Comparison of ENCODE assay signal across 15 cellular contexts in genomic region chr10:12658526-12658925, GRCh38.
A peak's percentile ranks its signal among the peaks of the same experiment; 100 is the strongest.
DNase-seq lines count a peak whose midpoint lies in the region; ATAC-seq, FAIRE-seq and TF ChIP-seq lines count a peak whose summit lies in the region.
"Had no signal": no experiment of that assay in that cellular context is flagged by ENCODE, and none has a peak within 500 bp of the region (broad histone marks: within the 10 kb centered on the region; RNA-seq: fewer than 3 reads in every experiment).

No MANE protein-coding gene starts in this region.

- TF ChIP-seq POLR2A in HepG2 (IDR thresholded peaks at IDR 0.05; ENCODE audit: insufficient read depth in 1 of 2, low read depth in 2 of 2, low read length in 2 of 2) = no peak

- no peak overlapping the region for H3K4me3 Mint-ChIP-seq in mesothelial cell of epicardium
- H3K4me3 Mint-ChIP-seq: CD14-positive monocyte; CD4-positive, alpha-beta memory T cell had no signal

- in situ Hi-C loops in HepG2 (cut with HindIII; ENCODE audit: extremely low pct_ligation_motif_present, low pct_unique_long_range_greater_than_20kb) = loop anchor here (10.0 kb wide), 1 partner anchor 394 kb away; no protein-coding TSS in a partner anchor

- H2BK5ac ChIP-seq in mesenchymal stem cell (ENCODE audit: low read depth, low read length, poor library complexity, severe bottlenecking) (no peak overlapping the region), neuronal stem cell (ENCODE audit: low read length) (no peak overlapping the region)

- H2AFZ ChIP-seq in HepG2 (ENCODE audit: low read length) (no peak overlapping the region), mesenchymal stem cell (ENCODE audit: low read depth, low read length) (no peak overlapping the region), neuronal stem cell (ENCODE audit: low read length) (no peak overlapping the region)

- no peak overlapping the region for H3K4me3 ChIP-seq in liver (ENCODE audit: low read depth in 1 of 3, low read length in 3 of 3)
- H3K4me3 ChIP-seq in HepG2 (replicated peaks in 1 of 3; ENCODE audit: insufficient read depth in 1 of 3, low read depth in 2 of 3, low read length in 3 of 3) = no peak overlapping the region
- H3K4me3 ChIP-seq in mesenchymal stem cell (ENCODE audit: insufficient read depth in 1 of 2, low read depth in 1 of 2, low read length in 2 of 2) = no peak overlapping the region
- H3K4me3 ChIP-seq in neuronal stem cell (ENCODE audit: low read length in 2 of 2) = no peak overlapping the region
- H3K4me3 ChIP-seq: BLaER1, HAP-1 had no signal

- H3K9me3 ChIP-seq in liver (ENCODE audit: control insufficient read depth in 4 of 4, low read length in 3 of 4) = no peaks in the 10 kb centered on the region
- H3K9me3 ChIP-seq in HepG2 (ENCODE audit: low read length) = no peaks in the 10 kb centered on the region
- peaks cover 7% of the 10 kb centered on the region for H3K9me3 ChIP-seq in mesenchymal stem cell (ENCODE audit: control insufficient read depth, low read length)
- peaks cover 0 to 1% of the 10 kb centered on the region in 2 donors for H3K9me3 ChIP-seq in neuronal stem cell (replicated peaks in 1 of 2; ENCODE audit: control insufficient read depth in 2 of 2, insufficient read depth in 1 of 2, low read depth in 1 of 2, low read length in 2 of 2)

- H3K4me1 Mint-ChIP-seq in mesothelial cell of epicardium = no peaks in the 10 kb centered on the region
- H3K4me1 Mint-ChIP-seq: CD14-positive monocyte had no signal

- H4K91ac ChIP-seq in mesenchymal stem cell (ENCODE audit: low read length) (no peak overlapping the region), neuronal stem cell (ENCODE audit: low read depth, low read length, poor library complexity) (no peak overlapping the region)

- TF ChIP-seq CTCF in liver (IDR thresholded peaks at IDR 0.05; ENCODE audit: low read depth, low read length, missing input control) (no peak), HepG2 (CRISPR knock-in tag; IDR thresholded peaks at IDR 0.05) (no peak), mesothelial cell of epicardium (IDR thresholded peaks at IDR 0.05; ENCODE audit: unreplicated experiment) (no peak)

- DNase-seq in HepG2 (ENCODE audit: low spot score) = no peak
- no peak for DNase-seq in mesenchymal stem cell
- no peak for DNase-seq in neuronal stem cell (ENCODE audit: low spot score)
- DNase-seq in glomerular visceral epithelial cell (ENCODE audit: extremely low spot score) = no peak
- no peak for DNase-seq in activated gamma-delta T cell treated with Interleukin-2 at 50 U/mL for 16 hours
- DNase-seq in mesothelial cell of epicardium (ENCODE audit: low spot score in 2 of 2, unreplicated experiment in 2 of 2) = no peak
- DNase-seq: 8988T; CD4-positive, alpha-beta memory T cell; DMS153; DMS79; GDM1 had no signal

- H3K36me3 ChIP-seq in liver (ENCODE audit: control insufficient read depth in 4 of 4, insufficient read depth in 3 of 4, low read depth in 1 of 4, low read length in 3 of 4) (no peaks in the 10 kb centered on the region), HepG2 (replicated peaks in 1 of 2; ENCODE audit: control insufficient read depth in 1 of 2, insufficient read depth in 2 of 2, low read length in 2 of 2) (no peaks in the 10 kb centered on the region), mesenchymal stem cell (ENCODE audit: control insufficient read depth in 1 of 2, insufficient read depth in 2 of 2, low read depth in 1 of 2, low read length in 2 of 2) (peaks cover 0 to 3% of the 10 kb centered on the region in 2 experiments), neuronal stem cell (replicated peaks in 1 of 2; ENCODE audit: control insufficient read depth in 2 of 2, insufficient read depth in 2 of 2, low read length in 2 of 2) (no peaks in the 10 kb centered on the region)
- H3K36me3 ChIP-seq: HAP-1 had no signal

- no peak for ATAC-seq in HepG2

- no peak overlapping the region for H3K4ac ChIP-seq in mesenchymal stem cell (ENCODE audit: low read depth in 1 of 2, low read length in 2 of 2)
- H3K4ac ChIP-seq in neuronal stem cell (ENCODE audit: low read length) = no peak overlapping the region

- no peak overlapping the region for H2BK120ac ChIP-seq in mesenchymal stem cell (ENCODE audit: low read depth, low read length)
- H2BK120ac ChIP-seq in neuronal stem cell (ENCODE audit: low read depth, low read length) = no peak overlapping the region

- H4K8ac ChIP-seq in mesenchymal stem cell (ENCODE audit: low read length) (peak overlapping the region; percentile 71), neuronal stem cell (ENCODE audit: low read depth, low read length) (no peak overlapping the region)

- peaks cover 0 to 21% (median 11%) of the 10 kb centered on the region in 4 donors for H3K4me1 ChIP-seq in liver (ENCODE audit: control insufficient read depth in 4 of 4, insufficient read depth in 4 of 4, low read length in 3 of 4)
- no peaks in the 10 kb centered on the region for H3K4me1 ChIP-seq in HepG2 (ENCODE audit: insufficient read depth, low read length)
- H3K4me1 ChIP-seq in mesenchymal stem cell (ENCODE audit: control insufficient read depth, insufficient read depth, low read depth, low read length) = no peaks in the 10 kb centered on the region
- no peaks in the 10 kb centered on the region for H3K4me1 ChIP-seq in neuronal stem cell (ENCODE audit: control insufficient read depth in 2 of 2, insufficient read depth in 1 of 2, low read depth in 1 of 2, low read length in 2 of 2)
- H3K4me1 ChIP-seq: HAP-1 had no signal

- TF ChIP-seq RAD21 in liver (IDR thresholded peaks at IDR 0.05) = peak; percentile 36 to 55
- TF ChIP-seq RAD21 in HepG2 (CRISPR knock-in tag; IDR thresholded peaks at IDR 0.05) = no peak

- no peak overlapping the region for H2BK15ac ChIP-seq in mesenchymal stem cell (ENCODE audit: low read depth, poor library complexity, severe bottlenecking)
- H2BK15ac ChIP-seq in neuronal stem cell (ENCODE audit: low read length) = no peak overlapping the region

- no peak overlapping the region for H3K27ac Mint-ChIP-seq in mesothelial cell of epicardium

- H3K27ac ChIP-seq in liver (ENCODE audit: low read depth in 1 of 2, low read length in 2 of 2) = no peak overlapping the region
- no peak overlapping the region for H3K27ac ChIP-seq in HepG2 (ENCODE audit: extremely low read length, insufficient read depth, low read length)
- no peak overlapping the region for H3K27ac ChIP-seq in mesenchymal stem cell (ENCODE audit: low read length, poor library complexity, severe bottlenecking)
- no peak overlapping the region for H3K27ac ChIP-seq in neuronal stem cell (replicated peaks; ENCODE audit: low read length)
- H3K27ac ChIP-seq: BLaER1 had no signal

- H3K36me3 Mint-ChIP-seq in mesothelial cell of epicardium = no peaks in the 10 kb centered on the region
- H3K36me3 Mint-ChIP-seq: CD14-positive monocyte had no signal

- H3K9ac ChIP-seq in liver (ENCODE audit: low read depth in 1 of 2, low read length in 2 of 2) (no peak overlapping the region), HepG2 (ENCODE audit: insufficient read depth, low read depth, low read length) (no peak overlapping the region), mesenchymal stem cell (ENCODE audit: low read length) (no peak overlapping the region), neuronal stem cell (ENCODE audit: low read depth, low read length, poor library complexity) (no peak overlapping the region)
- H3K9ac ChIP-seq: BLaER1 had no signal

- no peaks in the 10 kb centered on the region for H3K79me2 ChIP-seq in HepG2 (ENCODE audit: insufficient read depth, low read length)

- H2AK5ac ChIP-seq in mesenchymal stem cell (ENCODE audit: low read length, severe bottlenecking) (no peak overlapping the region), neuronal stem cell (ENCODE audit: low read depth, low read length) (peak overlapping the region; percentile 49)

- H3K27me3 ChIP-seq in liver (ENCODE audit: control insufficient read depth in 4 of 4, insufficient read depth in 4 of 4, low read length in 3 of 4) (no peaks in the 10 kb centered on the region), HepG2 (ENCODE audit: control insufficient read depth in 1 of 2, insufficient read depth in 2 of 2, low read length in 2 of 2) (no peaks in the 10 kb centered on the region), mesenchymal stem cell (ENCODE audit: control insufficient read depth in 1 of 2, insufficient read depth in 1 of 2, low read length in 2 of 2) (no peaks in the 10 kb centered on the region), neuronal stem cell (ENCODE audit: control insufficient read depth in 3 of 3, insufficient read depth in 3 of 3, low read depth in 1 of 3, low read length in 3 of 3) (no peaks in the 10 kb centered on the region)
- H3K27me3 ChIP-seq: BLaER1 had no signal

- no peak overlapping the region for H2BK12ac ChIP-seq in mesenchymal stem cell (ENCODE audit: low read length in 2 of 2)
- H2BK12ac ChIP-seq in neuronal stem cell (ENCODE audit: low read length) = no peak overlapping the region

- POLR2A ChIA-PET in HepG2 (lab: Yijun Ruan, JAX) = no interaction called here

- FAIRE-seq in HepG2 (lab: Jason Lieb, UNC) = no peak

- WGBS in liver = 57% methylated on average over 6 of the region's 6 CpGs
- 43% methylated on average over 4 of the region's 6 CpGs for WGBS in HepG2 (ENCODE audit: low lambda C conversion rate)
- WGBS in mesenchymal stem cell = 94% methylated on average over 6 of the region's 6 CpGs
- no CpG with 5 or more reads among the region's 6 CpGs for WGBS in neuronal stem cell (ENCODE audit: extremely low coverage in 2 of 2, insufficient read length in 2 of 2, insufficient replicate concordance in 1 of 2), 2 donors

- no peak for TF ChIP-seq EP300 in HepG2 (IDR thresholded peaks at IDR 0.05; ENCODE audit: low read depth in 2 of 2, low read length in 2 of 2)
- TF ChIP-seq EP300 in HepG2 (CRISPR knock-in tag; IDR thresholded peaks at IDR 0.05; ENCODE audit: borderline replicate concordance) = no peak

- no TSS peak for BruUV-seq in HepG2 (replicated peaks; lab: Mats Ljungman, UMichigan)

- H3K23ac ChIP-seq in mesenchymal stem cell (ENCODE audit: low read length in 2 of 2) (no peak overlapping the region), neuronal stem cell (ENCODE audit: low read depth, low read length, poor library complexity) (peak overlapping the region; percentile 3)

- intact Hi-C loops in HepG2 (cut with micrococcal nuclease; ENCODE audit: unreplicated experiment) = no loop called here

- H3K27me3 Mint-ChIP-seq in mesothelial cell of epicardium (ENCODE audit: low read depth) = peaks cover 2% of the 10 kb centered on the region
- H3K27me3 Mint-ChIP-seq: CD4-positive, alpha-beta memory T cell had no signal

- H3K79me1 ChIP-seq in mesenchymal stem cell (replicated peaks; ENCODE audit: low read length, poor library complexity, severe bottlenecking) (peaks cover 31% of the 10 kb centered on the region), neuronal stem cell (ENCODE audit: low read depth, low read length) (no peaks in the 10 kb centered on the region)

- H3K14ac ChIP-seq in mesenchymal stem cell (ENCODE audit: low read length in 2 of 2) (no peak overlapping the region), neuronal stem cell (ENCODE audit: low read length) (no peak overlapping the region)

- H3K18ac ChIP-seq in mesenchymal stem cell (ENCODE audit: low read depth in 1 of 2, low read length in 2 of 2) (no peak overlapping the region), neuronal stem cell (ENCODE audit: low read length) (no peak overlapping the region)

- CTCF ChIA-PET in HepG2 (lab: Yijun Ruan, JAX; ENCODE audit: low intra/inter-chr PET ratio, low total read pairs) = no interaction called here

- no peak overlapping the region for H3K4me2 ChIP-seq in HepG2 (ENCODE audit: low read depth, low read length)
- H3K4me2 ChIP-seq in mesenchymal stem cell (ENCODE audit: low read length, poor library complexity, severe bottlenecking) = no peak overlapping the region
- no peak overlapping the region for H3K4me2 ChIP-seq in neuronal stem cell (ENCODE audit: insufficient read depth, low read length, poor library complexity, severe bottlenecking)
- H3K4me2 ChIP-seq: BLaER1 had no signal

- H4K20me1 ChIP-seq in HepG2 (ENCODE audit: insufficient read depth, low read length) = no peaks in the 10 kb centered on the region
- H4K20me1 ChIP-seq: BLaER1 had no signal

- H3K9me3 Mint-ChIP-seq in mesothelial cell of epicardium = peaks cover 25% of the 10 kb centered on the region
